In genomic region chr1:38027201-38028104, GRCh38 we compare ENCODE assay signal across 1 cellular context.
TF ChIP-seq lines count a peak whose summit lies in the region.

No MANE protein-coding gene starts in this region.

TF ChIP-seq in WTC11, 78 proteins besides CTCF, POLR2A, EP300 and RAD21 (continued from another document):
- TF ChIP-seq, protein P1, sequence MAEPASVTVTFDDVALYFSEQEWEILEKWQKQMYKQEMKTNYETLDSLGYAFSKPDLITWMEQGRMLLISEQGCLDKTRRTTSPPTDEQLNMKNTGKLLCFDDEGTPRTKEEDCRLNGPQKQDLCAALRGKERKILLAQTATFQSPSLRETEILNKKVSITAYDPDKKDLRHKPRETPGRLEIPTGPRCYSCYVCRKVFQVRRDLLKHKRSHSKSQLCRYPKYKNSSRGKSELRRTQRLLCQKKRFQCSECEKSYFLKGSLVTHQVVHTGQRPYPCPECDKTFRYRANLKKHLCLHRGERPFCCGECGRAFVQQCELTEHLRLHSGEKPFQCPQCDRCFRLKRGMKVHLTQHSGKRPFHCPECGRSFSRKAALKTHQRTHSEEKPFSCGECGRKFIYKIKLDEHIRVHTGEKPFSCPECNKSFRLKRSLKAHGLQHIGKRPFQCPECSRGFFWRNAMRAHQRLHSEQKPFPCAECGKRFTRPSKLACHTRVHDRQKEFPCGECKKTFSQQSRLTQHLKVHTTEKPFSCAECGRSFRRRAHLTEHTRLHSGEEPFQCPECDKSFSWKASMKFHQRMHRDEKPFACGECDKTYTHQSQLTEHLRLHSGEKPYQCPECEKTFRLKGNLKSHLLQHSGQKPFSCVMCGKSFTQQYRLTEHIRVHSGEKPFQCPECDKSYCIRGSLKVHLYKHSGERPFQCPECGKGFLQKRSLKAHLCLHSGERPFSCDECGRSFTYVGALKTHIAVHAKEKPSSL (CRISPR knock-in tag; conservative IDR thresholded peaks at IDR 0.05): no peak
